1 cellular context compared by ENCODE assay signal in the genomic region with DNA sequence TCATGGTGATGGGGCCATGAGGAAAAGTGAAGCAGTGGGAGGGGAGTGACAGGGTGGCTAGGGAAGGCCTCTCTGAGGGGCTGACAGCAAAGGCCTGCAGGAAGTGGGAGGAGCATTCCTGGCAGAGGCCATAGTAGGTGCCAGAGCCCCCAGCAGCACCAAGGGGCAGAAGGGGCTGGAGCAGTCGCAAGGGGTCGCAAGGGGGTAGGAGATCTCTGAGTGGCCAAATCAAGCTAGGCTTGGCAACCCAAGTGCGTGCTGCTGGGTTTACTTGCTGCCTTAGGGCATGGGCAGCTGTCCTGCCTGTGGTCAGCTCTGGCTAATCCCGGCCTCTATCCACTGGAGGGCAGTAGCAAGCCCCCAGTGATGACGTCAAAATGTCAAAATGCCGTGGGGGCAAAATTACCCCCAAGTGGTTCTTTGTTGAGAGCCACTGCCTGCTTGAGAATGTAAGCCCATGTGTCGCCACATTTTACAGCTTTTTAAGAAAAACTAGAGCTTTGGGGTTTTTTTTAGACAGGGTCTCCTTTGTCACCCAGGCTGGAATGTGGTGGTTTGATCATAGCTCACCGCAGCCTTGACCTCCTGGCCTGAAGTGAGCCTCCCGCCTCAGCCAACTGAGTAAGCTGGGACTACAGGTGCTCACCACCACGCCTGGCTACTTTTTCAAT.
TF ChIP-seq lines count a peak whose summit lies in the region.

No MANE protein-coding gene starts in this region.

TF ChIP-seq in HepG2, 621 proteins besides CTCF, POLR2A, EP300 and RAD21 (continued from another document and continues in another):
- TF ChIP-seq, protein P1, sequence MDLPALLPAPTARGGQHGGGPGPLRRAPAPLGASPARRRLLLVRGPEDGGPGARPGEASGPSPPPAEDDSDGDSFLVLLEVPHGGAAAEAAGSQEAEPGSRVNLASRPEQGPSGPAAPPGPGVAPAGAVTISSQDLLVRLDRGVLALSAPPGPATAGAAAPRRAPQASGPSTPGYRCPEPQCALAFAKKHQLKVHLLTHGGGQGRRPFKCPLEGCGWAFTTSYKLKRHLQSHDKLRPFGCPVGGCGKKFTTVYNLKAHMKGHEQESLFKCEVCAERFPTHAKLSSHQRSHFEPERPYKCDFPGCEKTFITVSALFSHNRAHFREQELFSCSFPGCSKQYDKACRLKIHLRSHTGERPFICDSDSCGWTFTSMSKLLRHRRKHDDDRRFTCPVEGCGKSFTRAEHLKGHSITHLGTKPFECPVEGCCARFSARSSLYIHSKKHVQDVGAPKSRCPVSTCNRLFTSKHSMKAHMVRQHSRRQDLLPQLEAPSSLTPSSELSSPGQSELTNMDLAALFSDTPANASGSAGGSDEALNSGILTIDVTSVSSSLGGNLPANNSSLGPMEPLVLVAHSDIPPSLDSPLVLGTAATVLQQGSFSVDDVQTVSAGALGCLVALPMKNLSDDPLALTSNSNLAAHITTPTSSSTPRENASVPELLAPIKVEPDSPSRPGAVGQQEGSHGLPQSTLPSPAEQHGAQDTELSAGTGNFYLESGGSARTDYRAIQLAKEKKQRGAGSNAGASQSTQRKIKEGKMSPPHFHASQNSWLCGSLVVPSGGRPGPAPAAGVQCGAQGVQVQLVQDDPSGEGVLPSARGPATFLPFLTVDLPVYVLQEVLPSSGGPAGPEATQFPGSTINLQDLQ (CRISPR knock-in tag; IDR thresholded peaks at IDR 0.05) = no peak
- TF ChIP-seq ZMYM4 (CRISPR knock-in tag; IDR thresholded peaks at IDR 0.05) (peak; percentile 48), ZNF343 (CRISPR knock-in tag; IDR thresholded peaks at IDR 0.05) (no peak), SUZ12 (IDR thresholded peaks at IDR 0.05; ENCODE audit: low read depth, low read length) (no peak), ZC3H13 (CRISPR knock-in tag; IDR thresholded peaks at IDR 0.05) (no peak), ZNF598 (CRISPR knock-in tag; IDR thresholded peaks at IDR 0.05; ENCODE audit: borderline replicate concordance) (0 out of 2 replicates have a peak, but pooled peaks have one; percentile 55), MEF2D (CRISPR knock-in tag; IDR thresholded peaks at IDR 0.05) (no peak), KLF11 (CRISPR knock-in tag; IDR thresholded peaks at IDR 0.05) (no peak), KDM2A (CRISPR knock-in tag; IDR thresholded peaks at IDR 0.05; ENCODE audit: borderline replicate concordance, low read depth) (0 out of 2 replicates have a peak, but pooled peaks have one; percentile 24), ZNF883 (CRISPR knock-in tag; IDR thresholded peaks at IDR 0.05; ENCODE audit: not compliant biosample characterization) (peak; percentile 58), ATF7 (IDR thresholded peaks at IDR 0.05) (peak; percentile 56), ATF7 (CRISPR knock-in tag; IDR thresholded peaks at IDR 0.05) (0 out of 2 replicates have a peak, but pooled peaks have one; percentile 38), NFYB (CRISPR knock-in tag; IDR thresholded peaks at IDR 0.05) (no peak), CREB1 (IDR thresholded peaks at IDR 0.05) (peak; percentile 92), CREB1 (CRISPR knock-in tag; IDR thresholded peaks at IDR 0.05) (peak; percentile 95), DRAP1 (CRISPR knock-in tag; IDR thresholded peaks at IDR 0.05) (no peak; the same call in 1 of the 2 replicates), TEAD3 (CRISPR knock-in tag; optimal IDR thresholded peaks at IDR 0.05; ENCODE audit: borderline replicate concordance) (peak; percentile 90), U2AF2 (IDR thresholded peaks at IDR 0.05; ENCODE audit: low read depth, low read length) (no peak), NFKB2 (CRISPR knock-in tag; IDR thresholded peaks at IDR 0.05; ENCODE audit: borderline replicate concordance) (peak; percentile 45; the same call in 1 of the 2 replicates), PAXIP1 (CRISPR knock-in tag; conservative IDR thresholded peaks at IDR 0.05) (0 out of 2 replicates have a peak, but pooled peaks have one; percentile 31), ZSCAN9 (CRISPR knock-in tag; IDR thresholded peaks at IDR 0.05; ENCODE audit: borderline replicate concordance) (0 out of 2 replicates have a peak, but pooled peaks have one; percentile 65), ELF1 (CRISPR knock-in tag; IDR thresholded peaks at IDR 0.05) (peak; percentile 17; the same call in 1 of the 2 replicates), ZBTB38 (CRISPR knock-in tag; IDR thresholded peaks at IDR 0.05) (peak; percentile 29), ZFX (CRISPR knock-in tag; IDR thresholded peaks at IDR 0.05; ENCODE audit: low read depth) (no peak), ARID5B (CRISPR knock-in tag; IDR thresholded peaks at IDR 0.05) (peak; percentile 26; the same call in 1 of the 2 replicates), SOX5 (CRISPR knock-in tag; IDR thresholded peaks at IDR 0.05; ENCODE audit: borderline replicate concordance) (no peak), ZNF558 (CRISPR knock-in tag; IDR thresholded peaks at IDR 0.05; ENCODE audit: borderline replicate concordance) (no peak), FOXK2 (IDR thresholded peaks at IDR 0.05) (no peak), ATF1 (CRISPR knock-in tag; IDR thresholded peaks at IDR 0.05) (peak; percentile 93)
- TF ChIP-seq, protein P2, sequence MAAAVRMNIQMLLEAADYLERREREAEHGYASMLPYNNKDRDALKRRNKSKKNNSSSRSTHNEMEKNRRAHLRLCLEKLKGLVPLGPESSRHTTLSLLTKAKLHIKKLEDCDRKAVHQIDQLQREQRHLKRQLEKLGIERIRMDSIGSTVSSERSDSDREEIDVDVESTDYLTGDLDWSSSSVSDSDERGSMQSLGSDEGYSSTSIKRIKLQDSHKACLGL (CRISPR knock-in tag; IDR thresholded peaks at IDR 0.05) = no peak
- TF ChIP-seq, protein P3, sequence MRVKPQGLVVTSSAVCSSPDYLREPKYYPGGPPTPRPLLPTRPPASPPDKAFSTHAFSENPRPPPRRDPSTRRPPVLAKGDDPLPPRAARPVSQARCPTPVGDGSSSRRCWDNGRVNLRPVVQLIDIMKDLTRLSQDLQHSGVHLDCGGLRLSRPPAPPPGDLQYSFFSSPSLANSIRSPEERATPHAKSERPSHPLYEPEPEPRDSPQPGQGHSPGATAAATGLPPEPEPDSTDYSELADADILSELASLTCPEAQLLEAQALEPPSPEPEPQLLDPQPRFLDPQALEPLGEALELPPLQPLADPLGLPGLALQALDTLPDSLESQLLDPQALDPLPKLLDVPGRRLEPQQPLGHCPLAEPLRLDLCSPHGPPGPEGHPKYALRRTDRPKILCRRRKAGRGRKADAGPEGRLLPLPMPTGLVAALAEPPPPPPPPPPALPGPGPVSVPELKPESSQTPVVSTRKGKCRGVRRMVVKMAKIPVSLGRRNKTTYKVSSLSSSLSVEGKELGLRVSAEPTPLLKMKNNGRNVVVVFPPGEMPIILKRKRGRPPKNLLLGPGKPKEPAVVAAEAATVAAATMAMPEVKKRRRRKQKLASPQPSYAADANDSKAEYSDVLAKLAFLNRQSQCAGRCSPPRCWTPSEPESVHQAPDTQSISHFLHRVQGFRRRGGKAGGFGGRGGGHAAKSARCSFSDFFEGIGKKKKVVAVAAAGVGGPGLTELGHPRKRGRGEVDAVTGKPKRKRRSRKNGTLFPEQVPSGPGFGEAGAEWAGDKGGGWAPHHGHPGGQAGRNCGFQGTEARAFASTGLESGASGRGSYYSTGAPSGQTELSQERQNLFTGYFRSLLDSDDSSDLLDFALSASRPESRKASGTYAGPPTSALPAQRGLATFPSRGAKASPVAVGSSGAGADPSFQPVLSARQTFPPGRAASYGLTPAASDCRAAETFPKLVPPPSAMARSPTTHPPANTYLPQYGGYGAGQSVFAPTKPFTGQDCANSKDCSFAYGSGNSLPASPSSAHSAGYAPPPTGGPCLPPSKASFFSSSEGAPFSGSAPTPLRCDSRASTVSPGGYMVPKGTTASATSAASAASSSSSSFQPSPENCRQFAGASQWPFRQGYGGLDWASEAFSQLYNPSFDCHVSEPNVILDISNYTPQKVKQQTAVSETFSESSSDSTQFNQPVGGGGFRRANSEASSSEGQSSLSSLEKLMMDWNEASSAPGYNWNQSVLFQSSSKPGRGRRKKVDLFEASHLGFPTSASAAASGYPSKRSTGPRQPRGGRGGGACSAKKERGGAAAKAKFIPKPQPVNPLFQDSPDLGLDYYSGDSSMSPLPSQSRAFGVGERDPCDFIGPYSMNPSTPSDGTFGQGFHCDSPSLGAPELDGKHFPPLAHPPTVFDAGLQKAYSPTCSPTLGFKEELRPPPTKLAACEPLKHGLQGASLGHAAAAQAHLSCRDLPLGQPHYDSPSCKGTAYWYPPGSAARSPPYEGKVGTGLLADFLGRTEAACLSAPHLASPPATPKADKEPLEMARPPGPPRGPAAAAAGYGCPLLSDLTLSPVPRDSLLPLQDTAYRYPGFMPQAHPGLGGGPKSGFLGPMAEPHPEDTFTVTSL (CRISPR knock-in tag; IDR thresholded peaks at IDR 0.05; ENCODE audit: borderline replicate concordance) = peak; percentile 43; the same call in 1 of the 2 replicates
- TF ChIP-seq, protein P4, sequence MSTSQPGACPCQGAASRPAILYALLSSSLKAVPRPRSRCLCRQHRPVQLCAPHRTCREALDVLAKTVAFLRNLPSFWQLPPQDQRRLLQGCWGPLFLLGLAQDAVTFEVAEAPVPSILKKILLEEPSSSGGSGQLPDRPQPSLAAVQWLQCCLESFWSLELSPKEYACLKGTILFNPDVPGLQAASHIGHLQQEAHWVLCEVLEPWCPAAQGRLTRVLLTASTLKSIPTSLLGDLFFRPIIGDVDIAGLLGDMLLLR (CRISPR knock-in tag; IDR thresholded peaks at IDR 0.05) = no peak
- TF ChIP-seq, protein P5, sequence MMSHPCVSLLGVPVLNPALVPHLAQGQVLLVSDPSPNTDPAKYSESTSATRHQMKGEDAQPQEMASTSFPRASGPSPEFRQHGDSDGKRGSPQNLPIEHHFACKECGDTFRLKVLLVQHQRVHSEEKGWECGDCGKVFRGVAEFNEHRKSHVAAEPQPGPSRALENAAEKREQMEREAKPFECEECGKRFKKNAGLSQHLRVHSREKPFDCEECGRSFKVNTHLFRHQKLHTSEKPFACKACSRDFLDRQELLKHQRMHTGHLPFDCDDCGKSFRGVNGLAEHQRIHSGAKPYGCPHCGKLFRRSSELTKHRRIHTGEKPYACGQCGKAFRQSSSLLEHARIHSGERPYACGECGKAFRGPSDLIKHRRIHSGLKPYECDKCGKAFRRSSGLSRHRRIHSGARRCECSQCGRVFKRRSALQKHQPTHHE (CRISPR knock-in tag; IDR thresholded peaks at IDR 0.05; ENCODE audit: borderline replicate concordance) = no peak
- TF ChIP-seq, protein P6, sequence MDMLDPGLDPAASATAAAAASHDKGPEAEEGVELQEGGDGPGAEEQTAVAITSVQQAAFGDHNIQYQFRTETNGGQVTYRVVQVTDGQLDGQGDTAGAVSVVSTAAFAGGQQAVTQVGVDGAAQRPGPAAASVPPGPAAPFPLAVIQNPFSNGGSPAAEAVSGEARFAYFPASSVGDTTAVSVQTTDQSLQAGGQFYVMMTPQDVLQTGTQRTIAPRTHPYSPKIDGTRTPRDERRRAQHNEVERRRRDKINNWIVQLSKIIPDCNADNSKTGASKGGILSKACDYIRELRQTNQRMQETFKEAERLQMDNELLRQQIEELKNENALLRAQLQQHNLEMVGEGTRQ (IDR thresholded peaks at IDR 0.05; ENCODE audit: low read depth, low read length) = no peak
- TF ChIP-seq, protein P6 (CRISPR knock-in tag; IDR thresholded peaks at IDR 0.05; ENCODE audit: borderline replicate concordance) = no peak
